In the genomic region with DNA sequence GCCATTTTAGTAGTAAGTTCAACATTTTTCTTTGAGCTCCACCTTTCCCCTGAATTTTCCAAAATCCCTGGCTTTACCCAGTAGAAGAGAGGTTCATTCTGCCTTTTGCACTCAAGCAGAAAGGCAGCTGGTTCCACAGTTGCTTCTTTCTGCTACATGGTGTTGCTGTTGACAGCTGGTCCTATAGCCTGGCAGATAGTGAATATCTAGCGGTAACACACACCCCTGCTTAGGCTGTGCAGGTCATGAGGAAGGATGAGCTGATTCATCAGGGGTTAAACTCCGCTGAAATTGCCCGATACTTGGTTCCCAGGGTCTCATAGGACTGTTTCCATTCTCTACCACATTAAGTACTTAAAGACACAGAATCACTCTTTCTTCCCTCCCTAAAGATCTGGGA, we compare ENCODE assay signal across 17 cellular contexts.
"Had no signal": no experiment of that assay in that cellular context is flagged by ENCODE, and none has a peak within 500 bp of the region (broad histone marks: within the 10 kb centered on the region; RNA-seq: fewer than 3 reads in every experiment).

No MANE protein-coding gene starts in this region.

- H3K27me3 ChIP-seq: brain microvascular endothelial cell, colonic mucosa had no signal

- H3K27ac ChIP-seq: brain microvascular endothelial cell, colonic mucosa, foreskin keratinocyte had no signal

- ATAC-seq: activated T-cell treated with anti-CD3 and anti-CD28 coated beads, Interleukin-2, amount 50 U/mL, for 72 hours; foreskin keratinocyte; sciatic nerve; stimulated activated naive B cell treated with anti-CD40 and anti-IgM and Interleukin-4, amounts not matched to agents 10 μg/mL and 1 μg/mL and 100 μg/mL, for 72 hours had no signal

- FAIRE-seq: keratinocyte, urothelium cell line had no signal

- H3K9me3 ChIP-seq: colonic mucosa had no signal

- DNase-seq: activated CD4-positive, alpha-beta T cell treated with anti-CD3 and anti-CD28 coated beads, Interleukin-2, amount 50 U/mL, for 4 hours; activated effector memory CD4-positive, alpha-beta T cell treated with anti-CD3 and anti-CD28 coated beads, Interleukin-2, amount 50 U/mL, for 16 hours; activated naive CD4-positive, alpha-beta T cell treated with anti-CD3 and anti-CD28 coated beads, Interleukin-2, amount 50 U/mL, for 16 hours; activated T-cell treated with anti-CD3 and anti-CD28 coated beads, Interleukin-2, amount 50 U/mL, for 72 hours; aorta; brain microvascular endothelial cell; central memory CD4-positive, alpha-beta T cell; colonic mucosa; foreskin keratinocyte; hippocampal formation; nephron progenitor cell; nucleus accumbens; stimulated activated naive B cell treated with anti-CD40 and anti-IgM and Interleukin-4, amounts not matched to agents 10 μg/mL and 1 μg/mL and 100 μg/mL, for 72 hours; T1000 had no signal

- H3K4me1 ChIP-seq: colonic mucosa had no signal

- H3K4me3 ChIP-seq: colonic mucosa had no signal

- H3K36me3 ChIP-seq: brain microvascular endothelial cell, colonic mucosa had no signal
